21 cellular contexts compared by ENCODE assay signal in the genomic region with DNA sequence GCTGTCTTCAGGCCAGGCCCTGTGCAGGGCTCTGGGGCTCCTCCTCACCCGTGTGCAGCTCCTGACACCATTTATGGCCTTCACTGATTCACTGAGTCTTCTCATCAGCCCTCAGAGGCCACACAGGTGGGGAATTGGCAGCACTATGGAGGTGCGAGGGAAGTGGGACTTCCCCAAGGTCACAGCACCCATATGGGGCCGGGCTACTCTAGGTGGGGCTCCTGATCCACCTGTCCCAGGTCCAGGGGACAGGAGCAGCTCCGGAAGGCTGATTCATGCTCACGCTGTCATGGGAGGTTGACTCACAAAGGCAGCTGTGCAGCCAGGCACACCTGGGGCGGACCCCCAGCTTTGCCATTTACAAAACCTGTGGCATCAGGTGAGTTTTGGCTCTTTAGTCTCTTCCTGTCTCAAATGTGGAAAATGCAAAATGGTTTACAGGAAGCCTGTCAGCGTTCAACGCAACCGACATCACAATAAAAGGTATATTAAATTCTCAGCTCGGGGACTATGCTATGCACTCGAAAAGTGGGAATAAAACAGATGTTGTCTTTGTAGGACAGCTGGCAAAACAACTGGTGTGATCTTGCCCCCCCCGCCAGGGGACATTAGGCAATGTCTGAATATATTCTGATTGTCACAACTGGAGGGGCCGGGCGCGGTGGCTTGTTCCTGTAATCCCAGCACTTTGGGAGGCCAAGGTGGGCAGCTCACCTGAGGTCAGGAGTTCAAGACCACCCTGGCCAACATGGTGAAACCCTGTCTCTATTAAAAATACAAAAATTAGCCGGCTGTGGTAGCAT. TPM values are rescaled to one million over a fixed set of nuclear protein-coding genes. Genes with fewer than 3 reads are reported as not detected.
DNase-seq lines count a peak whose midpoint lies in the region; ATAC-seq and TF ChIP-seq lines count a peak whose summit lies in the region.
"Had no signal": no experiment of that assay in that cellular context is flagged by ENCODE, and none has a peak within 500 bp of the region (broad histone marks: within the 10 kb centered on the region; RNA-seq: fewer than 3 reads in every experiment).

No MANE protein-coding gene starts in this region.

- H3K27me3 ChIP-seq in WERI-Rb-1 (ENCODE audit: insufficient read depth, low read depth, severe bottlenecking): no peaks in the 10 kb centered on the region
- no peaks in the 10 kb centered on the region for H3K27me3 ChIP-seq in stomach
- no peaks in the 10 kb centered on the region for H3K27me3 ChIP-seq in ascending aorta
- H3K27me3 ChIP-seq: gastroesophageal sphincter, SJSA1, tibial nerve had no signal

- ATAC-seq in HG03571 (IDR thresholded peaks at IDR 0.05; ENCODE audit: unreplicated experiment): no peak
- ATAC-seq: activated CD4-positive, alpha-beta T cell treated with anti-CD3 and anti-CD28 coated beads for 36 hours; gastroesophageal sphincter had no signal

- no peak for TF ChIP-seq POLR2A in stomach (IDR thresholded peaks at IDR 0.05)

- peak; percentile 72 for DNase-seq in LoVo (ENCODE audit: low spot score)
- no peak for DNase-seq in WERI-Rb-1
- DNase-seq in kidney tubule cell (ENCODE audit: low spot score): peak; percentile 92
- DNase-seq in stomach: peak; percentile 50
- DNase-seq in NCI-H2081 treated with DMSO at 0.1 percent for 48 hours (lab: John Stamatoyannopoulos, UW): no peak
- no peak for DNase-seq in ascending aorta (ENCODE audit: low spot score in 2 of 2)
- DNase-seq in D341Med (ENCODE audit: low spot score): no peak
- DNase-seq: activated CD4-positive, alpha-beta T cell treated with anti-CD3 and anti-CD28 coated beads for 36 hours; activated CD8-positive, alpha-beta memory T cell treated with anti-CD3 and anti-CD28 coated beads, Interleukin-2, amount 50 U/mL, for 48 hours; activated gamma-delta T cell; AML-193; amygdala; H7; NCI-H2029; NCI-H524 had no signal

- no peaks in the 10 kb centered on the region for H3K9me3 ChIP-seq in WERI-Rb-1 (ENCODE audit: severe bottlenecking)
- H3K9me3 ChIP-seq in stomach: no peaks in the 10 kb centered on the region
- H3K9me3 ChIP-seq in ascending aorta: no peaks in the 10 kb centered on the region
- H3K9me3 ChIP-seq: gastroesophageal sphincter, prostate gland, SJSA1, tibial nerve had no signal

- H3K27ac ChIP-seq in WERI-Rb-1: no peak overlapping the region
- no peak overlapping the region for H3K27ac ChIP-seq in stomach
- H3K27ac ChIP-seq in ascending aorta: no peak overlapping the region
- H3K27ac ChIP-seq: gastroesophageal sphincter, prostate gland, SJSA1 had no signal

- TF ChIP-seq CTCF in WERI-Rb-1 (IDR thresholded peaks at IDR 0.05; ENCODE audit: low read depth, low read length): 0 out of 2 replicates have a peak, but pooled peaks have one; percentile 1
- no peak for TF ChIP-seq CTCF in stomach (IDR thresholded peaks at IDR 0.05)
- no peak for TF ChIP-seq CTCF in ascending aorta (IDR thresholded peaks at IDR 0.05)

- 78 to 87% (median 83%) methylated on average over 14 to 16 of the region's 16 CpGs for WGBS in stomach, 5 donors

- TF ChIP-seq EP300 in stomach (IDR thresholded peaks at IDR 0.05): no peak

- H3K4me1 ChIP-seq in stomach (peaks cover 18 to 38% (median 29%) of the 10 kb centered on the region in 4 donors), ascending aorta (peaks cover 0 to 5% of the 10 kb centered on the region in 2 donors)

- H3K36me3 ChIP-seq in WERI-Rb-1: no peaks in the 10 kb centered on the region
- H3K36me3 ChIP-seq in stomach: no peaks in the 10 kb centered on the region
- no peaks in the 10 kb centered on the region for H3K36me3 ChIP-seq in ascending aorta
- H3K36me3 ChIP-seq: gastroesophageal sphincter, prostate gland, SJSA1, tibial nerve had no signal

- H3K4me3 ChIP-seq in WERI-Rb-1 (ENCODE audit: low read depth, low read length): no peak overlapping the region
- no peak overlapping the region for H3K4me3 ChIP-seq in stomach
- no peak overlapping the region for H3K4me3 ChIP-seq in ascending aorta
- H3K4me3 ChIP-seq: gastroesophageal sphincter, lung, prostate gland, SJSA1, tibial nerve had no signal

- intact Hi-C loops in stomach (cut with DNase I; ENCODE audit: low total_unique reads): no loop called here
- intact Hi-C loops in ascending aorta (cut with DNase I): no loop called here

RNA-seq across cellular contexts. Expression of gene NAIF1, which starts 15.0 kb away (rescaled TPM):
- total RNA-seq in stomach (10 to 100 TPM in 2 of 5 donors, 1 to 10 TPM in 3; 1.8 to 40.3 (median 6.7) TPM), ascending aorta (48.2 TPM)
- polyA plus RNA-seq in stomach: 10 to 100 TPM in 1 of 3 donors, 1 to 10 TPM in 2; 7.0 to 10.3 (median 8.7) TPM

RNA-seq across cellular contexts. Expression of gene SLC25A25, which starts 15.9 kb away (rescaled TPM):
- total RNA-seq in stomach (10 to 100 TPM; 12.3 to 37.1 (median 32.6) TPM), ascending aorta (27.4 TPM)
- polyA plus RNA-seq in stomach: 1 to 10 TPM; 7.9 to 9.2 (median 8.1) TPM

Comparison
In these comparisons a context has a peak if more than half of its experiments do, and no peak if none do; other contexts are left out.
1. DNase-seq: peak in LoVo (single experiment), kidney tubule cell (single experiment) and stomach (single experiment); none in WERI-Rb-1 (single experiment), NCI-H2081 treated with DMSO at 0.1 percent for 48 hours (single experiment), ascending aorta (0 of 2) and D341Med (single experiment).